24 cellular contexts compared by ENCODE assay signal in the genomic region with DNA sequence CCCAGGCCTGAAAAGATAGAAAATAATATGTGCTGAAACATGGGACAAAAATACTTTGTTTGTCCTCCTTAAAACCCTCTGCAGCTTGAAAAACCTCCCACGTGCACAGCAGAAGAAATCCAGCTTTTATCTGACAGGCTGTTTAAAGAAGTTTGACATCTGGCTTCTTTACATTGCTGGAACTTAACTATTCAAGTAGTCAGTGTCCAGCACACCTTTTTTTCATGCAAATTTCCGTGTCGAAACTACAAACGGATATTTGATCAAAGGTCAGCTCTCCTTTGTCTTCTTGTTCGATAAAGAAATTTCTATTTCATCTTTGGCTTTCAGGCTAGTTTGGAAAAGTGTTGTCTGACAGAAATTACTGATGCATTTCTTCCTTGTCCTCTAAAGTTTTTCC.
DNase-seq lines count a peak whose midpoint lies in the region; FAIRE-seq and TF ChIP-seq lines count a peak whose summit lies in the region.
"Had no signal": no experiment of that assay in that cellular context is flagged by ENCODE, and none has a peak within 500 bp of the region (broad histone marks: within the 10 kb centered on the region; RNA-seq: fewer than 3 reads in every experiment).

No MANE protein-coding gene starts in this region.

- no peak overlapping the region for H2BK20ac ChIP-seq in H1 (ENCODE audit: low read length)

- H3K4me3 ChIP-seq in HAP-1, result no peak overlapping the region
- H3K4me3 ChIP-seq in H1 (ENCODE audit: extremely low read depth in 1 of 4, insufficient read depth in 2 of 4, low read depth in 3 of 4, low read length in 4 of 4), result no peak overlapping the region
- no peak overlapping the region for H3K4me3 ChIP-seq in transverse colon
- H3K4me3 ChIP-seq: MG63, SJCRH30 had no signal

- peak overlapping the region in 2 of 3 experiments; percentile 21 to 60 for H3K27ac Mint-ChIP-seq in nephron
- H3K27ac Mint-ChIP-seq: CD8-positive, alpha-beta T cell; IgD-negative memory B cell had no signal

- no peak overlapping the region for H2BK15ac ChIP-seq in H1 (ENCODE audit: low read length)

- H3K4me2 ChIP-seq in H1 (ENCODE audit: insufficient read depth in 1 of 2, low read depth in 2 of 2, low read length in 2 of 2), result no peak overlapping the region

- H2AK5ac ChIP-seq in H1 (ENCODE audit: low read depth, low read length), result no peak overlapping the region

- FAIRE-seq in H1 (lab: Jason Lieb, UNC) (no peak), RCC 7860 (lab: Jason Lieb, UNC) (no peak)
- FAIRE-seq: GM12892 had no signal

- H3K27me3 Mint-ChIP-seq in nephron (ENCODE audit: low read depth), result no peaks in the 10 kb centered on the region

- no peak for TF ChIP-seq CTCF in H1 (IDR thresholded peaks at IDR 0.05; ENCODE audit: control extremely low read depth in 1 of 3, insufficient read depth in 1 of 3, low read depth in 1 of 3, low read length in 3 of 3)
- no peak for TF ChIP-seq CTCF in nephron (IDR thresholded peaks at IDR 0.05; ENCODE audit: unreplicated experiment in 3 of 3)
- no peak for TF ChIP-seq CTCF in transverse colon (IDR thresholded peaks at IDR 0.05)

- no peak for TF ChIP-seq RAD21 in H1 (IDR thresholded peaks at IDR 0.05 in 1 of 2, conservative IDR thresholded peaks at IDR 0.05 in 1 of 2; ENCODE audit: low read depth in 2 of 2, low read length in 2 of 2)

- H3K4me1 ChIP-seq in HAP-1, result peaks cover 47% of the 10 kb centered on the region
- peaks cover 6 to 26% (median 11%) of the 10 kb centered on the region in 4 experiments for H3K4me1 ChIP-seq in H1 (replicated peaks in 1 of 4; ENCODE audit: control insufficient read depth in 3 of 4, insufficient read depth in 4 of 4, low read length in 3 of 4)
- H3K4me1 ChIP-seq in transverse colon, result peaks cover 0 to 13% (median 2%) of the 10 kb centered on the region in 4 donors
- H3K4me1 ChIP-seq: SJCRH30 had no signal

- no peak overlapping the region for H3K56ac ChIP-seq in H1 (replicated peaks; ENCODE audit: insufficient read length, low read depth, low read length)

- no peak overlapping the region for H2BK120ac ChIP-seq in H1 (replicated peaks; ENCODE audit: low read depth, low read length)

- WGBS in H1 (ENCODE audit: extremely low coverage in 1 of 2, insufficient coverage in 1 of 2, insufficient read length in 1 of 2, insufficient replicate concordance in 2 of 2, low coverage in 1 of 2, low lambda C conversion rate in 2 of 2, missing lambda C conversion rate in 1 of 2), 2 experiments, result 50% methylated on average over 5 of the region's 5 CpGs; no CpG with 5 or more reads in 1 of the 2 experiments
- 23% methylated on average over 4 to 5 of the region's 5 CpGs for WGBS in transverse colon (ENCODE audit: low coverage in 1 of 2), 2 donors

- POLR2A ChIA-PET in H1 (lab: Charles Lee; ENCODE audit: partially characterized antibody), result no interaction called here

- TF ChIP-seq EP300 in H1 (IDR thresholded peaks at IDR 0.05; ENCODE audit: borderline replicate concordance in 1 of 2, low read depth in 2 of 2, low read length in 2 of 2) (no peak), transverse colon (IDR thresholded peaks at IDR 0.05; ENCODE audit: low read depth) (no peak)

- H3K27ac ChIP-seq in H1 (ENCODE audit: low read depth, low read length) (no peak overlapping the region), transverse colon (peak overlapping the region in 3 of 4 donors; percentile 8 to 35 (median 26))
- H3K27ac ChIP-seq: SJCRH30 had no signal

- H4K8ac ChIP-seq in H1 (ENCODE audit: extremely low read depth, insufficient read depth, low read length), result no peak overlapping the region

- no peak overlapping the region for H2BK12ac ChIP-seq in H1 (ENCODE audit: low read depth, low read length)

- no peaks in the 10 kb centered on the region for H3K9me3 ChIP-seq in HAP-1
- H3K9me3 ChIP-seq in H1 (ENCODE audit: insufficient read depth in 2 of 2, low read depth in 1 of 2, low read length in 1 of 2), result no peaks in the 10 kb centered on the region
- H3K9me3 ChIP-seq in transverse colon, result no peaks in the 10 kb centered on the region
- H3K9me3 ChIP-seq: MG63, SJCRH30 had no signal

- no peak overlapping the region for H3K9ac ChIP-seq in H1 (replicated peaks in 1 of 4; ENCODE audit: extremely low read depth in 1 of 4, low read depth in 3 of 4, low read length in 3 of 4)

- H3K4me3 Mint-ChIP-seq in nephron, result peak overlapping the region in 2 of 3 experiments; percentile 4 to 23
- H3K4me3 Mint-ChIP-seq: CD8-positive, alpha-beta T cell; IgD-negative memory B cell had no signal

- H3K27me3 ChIP-seq in HAP-1 (ENCODE audit: low read depth), result no peaks in the 10 kb centered on the region
- H3K27me3 ChIP-seq in H1 (replicated peaks in 1 of 4; ENCODE audit: control insufficient read depth in 3 of 4, extremely low read depth in 1 of 4, insufficient read depth in 3 of 4, low read length in 3 of 4), result no peaks in the 10 kb centered on the region
- H3K27me3 ChIP-seq in transverse colon, result no peaks in the 10 kb centered on the region
- H3K27me3 ChIP-seq: SJCRH30 had no signal

- no peak overlapping the region for H4K91ac ChIP-seq in H1 (replicated peaks; ENCODE audit: insufficient read length, low read length)

- no peak overlapping the region for H3K4ac ChIP-seq in H1 (replicated peaks; ENCODE audit: insufficient read length, low read depth, low read length)

- no peak overlapping the region for H3K18ac ChIP-seq in H1 (ENCODE audit: extremely low read depth, low read length)

- H3K36me3 Mint-ChIP-seq in nephron (ENCODE audit: low read depth), result no peaks in the 10 kb centered on the region
- H3K36me3 Mint-ChIP-seq: CD8-positive, alpha-beta T cell; IgD-negative memory B cell had no signal

- no peaks in the 10 kb centered on the region for H3K36me3 ChIP-seq in HAP-1 (replicated peaks)
- no peaks in the 10 kb centered on the region for H3K36me3 ChIP-seq in H1 (ENCODE audit: control insufficient read depth in 2 of 4, insufficient read depth in 4 of 4, low read length in 3 of 4)
- no peaks in the 10 kb centered on the region for H3K36me3 ChIP-seq in transverse colon
- H3K36me3 ChIP-seq: MG63, SJCRH30 had no signal

- H3K23ac ChIP-seq in H1 (ENCODE audit: insufficient read length), result no peak overlapping the region

- no peaks in the 10 kb centered on the region for H3K9me3 Mint-ChIP-seq in nephron
- H3K9me3 Mint-ChIP-seq: CD8-positive, alpha-beta T cell; IgD-negative memory B cell had no signal

- no peaks in the 10 kb centered on the region for H4K20me1 ChIP-seq in H1 (replicated peaks in 1 of 2; ENCODE audit: control insufficient read depth in 1 of 2, insufficient read depth in 2 of 2, low read length in 2 of 2)

- H2AFZ ChIP-seq in H1 (ENCODE audit: low read length), result no peak overlapping the region

- intact Hi-C loops in transverse colon (cut with DNase I; ENCODE audit: low total_unique reads), result no loop called here

- no peaks in the 10 kb centered on the region for H3K79me1 ChIP-seq in H1 (ENCODE audit: low read depth, low read length)

- peak overlapping the region; percentile 56 for H4K5ac ChIP-seq in H1 (ENCODE audit: insufficient read length, low read depth, low read length)

- TF ChIP-seq POLR2A in H1 (IDR thresholded peaks at IDR 0.05; ENCODE audit: control extremely low read depth in 1 of 2, low read depth in 2 of 2, low read length in 2 of 2) (no peak), transverse colon (IDR thresholded peaks at IDR 0.05) (no peak)

- H3K79me2 ChIP-seq in H1 (ENCODE audit: control insufficient read depth in 1 of 2, insufficient read depth in 2 of 2, low read length in 2 of 2), result no peaks in the 10 kb centered on the region

- H2BK5ac ChIP-seq in H1 (ENCODE audit: low read depth, low read length), result peak overlapping the region; percentile 11; the same call in 1 of the 2 replicates

- H3K23me2 ChIP-seq in H1 (ENCODE audit: low read depth, low read length), result 0 out of 2 replicates have a peak, but pooled peaks cover 1% of the 10 kb centered on the region

- peak; percentile 16 to 65 for DNase-seq in HAP-1 (ENCODE audit: low spot score in 2 of 2)
- DNase-seq in H1 (ENCODE audit: low read depth in 1 of 2, low spot score in 2 of 2), result no peak
- DNase-seq in transverse colon, result no peak
- DNase-seq in T-helper 1 cell, result no peak
- no peak for DNase-seq in NCI-H510A treated with DMSO at 0.1 percent for 48 hours (lab: John Stamatoyannopoulos, UW)
- no peak for DNase-seq in RCC 7860 (ENCODE audit: low spot score)
- DNase-seq: AML-193; C1 segment of cervical spinal cord; Calu3; CD8-positive, alpha-beta T cell; DMS153; GOT3; Kasumi-1; MG63; NCI-H1048; NCI-H1417 treated with DMSO at 0.1 percent for 48 hours; NCI-H187; NCI-H2107; NCI-H446 treated with DMSO at 0.1 percent for 48 hours; NCI-H774; SJCRH30 had no signal

- CTCF ChIA-PET in H1 (lab: Charles Lee; ENCODE audit: partially characterized antibody), result interaction anchor here (1.0 to 1.9 kb wide), 3 partner anchors 9 to 58 kb away, joined by 5 to 6 read pairs (median 5); no protein-coding TSS in a partner anchor

- in situ Hi-C loops in HAP-1 (cut with MboI; ENCODE audit: low sequenced_read_pairs), result no loop called here
- in situ Hi-C loops in transverse colon (cut with MboI; ENCODE audit: low pct_ligation_motif_present in 1 of 4, low pct_unique_long_range_greater_than_20kb in 1 of 4, low sequenced_read_pairs in 3 of 4), result loop anchor here in 1 of 4 donors (25.0 kb wide), 1 partner anchor 1956 kb away; no protein-coding TSS in a partner anchor

- H3K4me1 Mint-ChIP-seq in nephron, result peaks cover 53% of the 10 kb centered on the region

- no peak overlapping the region for H3K14ac ChIP-seq in H1 (ENCODE audit: insufficient read length)

TF ChIP-seq in H1, 55 proteins besides CTCF, POLR2A, EP300 and RAD21 (continues in another document):
- TF ChIP-seq CREB1 (IDR thresholded peaks at IDR 0.05) (no peak), ASH2L (IDR thresholded peaks at IDR 0.05; ENCODE audit: low read length) (no peak), JUN (IDR thresholded peaks at IDR 0.05; ENCODE audit: low read depth, low read length) (no peak), SAP30 (IDR thresholded peaks at IDR 0.05; ENCODE audit: insufficient read depth, insufficient replicate concordance, low read length) (no peak), ZNF274 (IDR thresholded peaks at IDR 0.05; ENCODE audit: borderline replicate concordance, extremely low read depth, low read length) (no peak), TCF12 (IDR thresholded peaks at IDR 0.05; ENCODE audit: low read depth, low read length) (no peak), CBX5 (IDR thresholded peaks at IDR 0.05; ENCODE audit: low read depth, low read length) (no peak), KDM5A (IDR thresholded peaks at IDR 0.05; ENCODE audit: low read length) (no peak), CHD1 (IDR thresholded peaks at IDR 0.05; ENCODE audit: low read depth, low read length) (no peak), KDM1A (IDR thresholded peaks at IDR 0.05; ENCODE audit: borderline replicate concordance, low read length) (no peak), RFX5 (IDR thresholded peaks at IDR 0.05; ENCODE audit: borderline replicate concordance, low read depth, low read length) (no peak)

Comparison
In these comparisons a context has a peak if more than half of its experiments do, and no peak if none do; other contexts are left out.
1. DNase-seq: peak in HAP-1 (2 of 2); none in H1 (0 of 2), transverse colon (single experiment), T-helper 1 cell (0 of 5), NCI-H510A treated with DMSO at 0.1 percent for 48 hours (single experiment) and RCC 7860 (single experiment).